ENCODE assay signal across 18 cellular contexts in genomic region chr17:39648876-39649430, GRCh38. TPM values are rescaled to one million over a fixed set of nuclear protein-coding genes. Genes with fewer than 3 reads are reported as not detected.
A peak's percentile ranks its signal among the peaks of the same experiment; 100 is the strongest.
DNase-seq lines count a peak whose midpoint lies in the region; ATAC-seq and TF ChIP-seq lines count a peak whose summit lies in the region.
"Had no signal": no experiment of that assay in that cellular context is flagged by ENCODE, and none has a peak within 500 bp of the region (broad histone marks: within the 10 kb centered on the region; RNA-seq: fewer than 3 reads in every experiment).

No MANE protein-coding gene starts in this region.

- peak; percentile 23 to 31 for DNase-seq in AML-193 (lab: John Stamatoyannopoulos, UW)
- peak; percentile 18 for DNase-seq in KBM-7
- no peak for DNase-seq in naive thymus-derived CD4-positive, alpha-beta T cell
- DNase-seq in cerebellar cortex (ENCODE audit: low spot score): no peak
- no peak for DNase-seq in posterior vena cava (ENCODE audit: low spot score)
- DNase-seq: activated CD4-positive, alpha-beta T cell treated with anti-CD3 and anti-CD28 coated beads, Interleukin-2, amount 10 ng/mL, durations not matched to agents 7 days and 5 days; left ventricle myocardium inferior; NCI-H1436 treated with DMSO at 0.1 percent for 48 hours; NCI-H2227 treated with DMSO at 0.1 percent for 48 hours; pancreas; stimulated activated CD4-positive, alpha-beta T cell treated with anti-CD3 and anti-CD28 coated beads, Interleukin-4, amount 100 ng/mL, for 24 hours had no signal

- H3K27ac Mint-ChIP-seq in brain: peak overlapping the region; percentile 34 to 89 (median 48)
- H3K27ac Mint-ChIP-seq in naive thymus-derived CD4-positive, alpha-beta T cell: peak overlapping the region in 7 of 9 donors; percentile 9 to 70 (median 49)
- H3K27ac Mint-ChIP-seq: activated CD4-positive, alpha-beta T cell treated with anti-CD3 and anti-CD28 coated beads, Interleukin-2, amount 10 ng/mL, durations not matched to agents 7 days and 5 days had no signal

- H3K27me3 ChIP-seq in naive thymus-derived CD4-positive, alpha-beta T cell (ENCODE audit: control insufficient read depth in 2 of 2, insufficient read depth in 2 of 2, low read length in 2 of 2): no peaks in the 10 kb centered on the region
- H3K27me3 ChIP-seq: gastroesophageal sphincter, pancreas had no signal

- no peaks in the 10 kb centered on the region for H3K9me3 ChIP-seq in naive thymus-derived CD4-positive, alpha-beta T cell (ENCODE audit: control insufficient read depth in 2 of 3, low read length in 3 of 3)
- H3K9me3 ChIP-seq: gastroesophageal sphincter, left ventricle myocardium inferior, pancreas had no signal

- H3K9me3 Mint-ChIP-seq in brain: no peaks in the 10 kb centered on the region
- no peaks in the 10 kb centered on the region for H3K9me3 Mint-ChIP-seq in naive thymus-derived CD4-positive, alpha-beta T cell
- H3K9me3 Mint-ChIP-seq: activated CD4-positive, alpha-beta T cell treated with anti-CD3 and anti-CD28 coated beads, Interleukin-2, amount 10 ng/mL, durations not matched to agents 7 days and 5 days had no signal

- H3K27me3 Mint-ChIP-seq in brain: peaks cover 3% of the 10 kb centered on the region
- H3K27me3 Mint-ChIP-seq in naive thymus-derived CD4-positive, alpha-beta T cell: no peaks in the 10 kb centered on the region
- H3K27me3 Mint-ChIP-seq: activated CD4-positive, alpha-beta T cell treated with anti-CD3 and anti-CD28 coated beads, Interleukin-2, amount 10 ng/mL, durations not matched to agents 7 days and 5 days had no signal

- peaks cover 44% of the 10 kb centered on the region for H3K4me1 Mint-ChIP-seq in brain
- peaks cover 21 to 74% (median 57%) of the 10 kb centered on the region in 7 donors for H3K4me1 Mint-ChIP-seq in naive thymus-derived CD4-positive, alpha-beta T cell

- CTCF ChIA-PET in naive thymus-derived CD4-positive, alpha-beta T cell (lab: Charles Lee): interaction anchor here (1.3 to 1.5 kb wide), 2 partner anchors 14 to 17 kb away, joined by 3 to 4 read pairs; no protein-coding TSS in a partner anchor

- POLR2A ChIA-PET in naive thymus-derived CD4-positive, alpha-beta T cell (lab: Charles Lee): interaction anchor here (0.7 to 1.1 kb wide), 2 partner anchors 9 to 277 kb away, joined by 3 read pairs; no protein-coding TSS in a partner anchor

- TF ChIP-seq CTCF in brain (conservative IDR thresholded peaks at IDR 0.05): no peak

- H3K36me3 ChIP-seq in naive thymus-derived CD4-positive, alpha-beta T cell (ENCODE audit: control insufficient read depth in 2 of 3, insufficient read depth in 3 of 3, low read length in 3 of 3): peaks cover 0 to 26% (median 0%) of the 10 kb centered on the region in 3 experiments
- H3K36me3 ChIP-seq: left ventricle myocardium inferior, pancreas had no signal

- intact Hi-C loops in naive thymus-derived CD4-positive, alpha-beta T cell (cut with micrococcal nuclease): no loop called here
- intact Hi-C loops in posterior vena cava (cut with DNase I): no loop called here

- no peak for ATAC-seq in naive thymus-derived CD4-positive, alpha-beta T cell
- ATAC-seq in GM18519 (IDR thresholded peaks at IDR 0.05; ENCODE audit: low FRiP score, unreplicated experiment) (no peak), GM21619 (IDR thresholded peaks at IDR 0.05; ENCODE audit: unreplicated experiment) (no peak)
- ATAC-seq: gastroesophageal sphincter had no signal

- no peak overlapping the region for H3K4me3 ChIP-seq in naive thymus-derived CD4-positive, alpha-beta T cell (ENCODE audit: low read length)
- H3K4me3 ChIP-seq: gastroesophageal sphincter, left ventricle myocardium inferior, pancreas had no signal

- no peak overlapping the region for H3K27ac ChIP-seq in naive thymus-derived CD4-positive, alpha-beta T cell (ENCODE audit: low read depth, low read length)
- H3K27ac ChIP-seq: gastroesophageal sphincter, left ventricle myocardium inferior, pancreas had no signal

- peak overlapping the region in 1 of 5 experiments; percentile 18 for H3K4me3 Mint-ChIP-seq in brain
- no peak overlapping the region for H3K4me3 Mint-ChIP-seq in naive thymus-derived CD4-positive, alpha-beta T cell
- H3K4me3 Mint-ChIP-seq: activated CD4-positive, alpha-beta T cell treated with anti-CD3 and anti-CD28 coated beads, Interleukin-2, amount 10 ng/mL, durations not matched to agents 7 days and 5 days had no signal

- peaks cover 6% of the 10 kb centered on the region for H3K36me3 Mint-ChIP-seq in brain
- H3K36me3 Mint-ChIP-seq in naive thymus-derived CD4-positive, alpha-beta T cell: peaks cover 0 to 12% (median 0%) of the 10 kb centered on the region in 5 donors

- peaks cover 4% of the 10 kb centered on the region in 2 donors for H3K4me1 ChIP-seq in naive thymus-derived CD4-positive, alpha-beta T cell (ENCODE audit: control insufficient read depth in 2 of 2, insufficient read depth in 2 of 2, low read length in 2 of 2)
- H3K4me1 ChIP-seq: pancreas had no signal

- in situ Hi-C loops in KBM-7 (cut with MboI; ENCODE audit: low pct_unique_long_range_greater_than_20kb, low sequenced_read_pairs): no loop called here

RNA-seq across cellular contexts. Expression of gene STARD3, which starts 12.0 kb away (rescaled TPM):
- 53.8 TPM for polyA plus RNA-seq in brain (ENCODE audit: insufficient read depth, low read depth, low replicate concordance)
- 100 to 1,000 TPM in 2 of 5 experiments, 10 to 100 TPM in 3; 69.8 to 143 (median 99.3) TPM for total RNA-seq in naive thymus-derived CD4-positive, alpha-beta T cell
- 10 to 100 TPM; 46.7 to 56.9 TPM for polyA plus RNA-seq in naive thymus-derived CD4-positive, alpha-beta T cell
- 10 to 100 TPM; 32.8 to 35.4 TPM for total RNA-seq in posterior vena cava

RNA-seq across cellular contexts. Expression of gene TCAP, which starts 16.2 kb away (rescaled TPM):
- 2.1 TPM for polyA plus RNA-seq in brain (ENCODE audit: insufficient read depth, low read depth, low replicate concordance)
- 10 to 100 TPM in 1 of 5 experiments, 1 to 10 TPM in 4; 1.7 to 10.5 (median 4.6) TPM for total RNA-seq in naive thymus-derived CD4-positive, alpha-beta T cell
- polyA plus RNA-seq in naive thymus-derived CD4-positive, alpha-beta T cell: under 1 TPM in 1 of 2 donors, not detected in 1; 0.12 TPM
- 1 to 10 TPM in 1 of 2 donors, under 1 TPM in 1; 0.81 to 1.0 TPM for total RNA-seq in posterior vena cava

RNA-seq across cellular contexts. Expression of gene PNMT, which starts 19.3 kb away (rescaled TPM):
- polyA plus RNA-seq in brain (ENCODE audit: insufficient read depth, low read depth, low replicate concordance): 2.9 TPM
- under 1 TPM in 4 of 5 experiments, not detected in 1; 0.42 to 0.89 (median 0.50) TPM for total RNA-seq in naive thymus-derived CD4-positive, alpha-beta T cell
- under 1 TPM; 0.36 to 0.48 TPM for polyA plus RNA-seq in naive thymus-derived CD4-positive, alpha-beta T cell
- 1 to 10 TPM in 1 of 2 donors, under 1 TPM in 1; 0.62 to 3.1 TPM for total RNA-seq in posterior vena cava
- total RNA-seq: endothelial cell of umbilical vein, H4 had no signal

RNA-seq across cellular contexts. Expression of gene PPP1R1B, which starts 22.2 kb away (rescaled TPM):
- polyA plus RNA-seq in brain (ENCODE audit: insufficient read depth, low read depth, low replicate concordance): 154 TPM
- total RNA-seq in naive thymus-derived CD4-positive, alpha-beta T cell: not detected
- not detected for polyA plus RNA-seq in naive thymus-derived CD4-positive, alpha-beta T cell
- 1 to 10 TPM in 1 of 2 donors, under 1 TPM in 1; 0.38 to 2.3 TPM for total RNA-seq in posterior vena cava
- total RNA-seq: activated CD4-positive, alpha-beta T cell treated with anti-CD3 and anti-CD28 coated beads, Interleukin-2, amount 10 ng/mL, durations not matched to agents 7 days and 5 days; endothelial cell of umbilical vein; H4; LHCN-M2 had no signal
- polyA plus RNA-seq: endothelial cell of umbilical vein had no signal

RNA-seq across cellular contexts. Expression of gene PGAP3, which starts 38.9 kb away (rescaled TPM):
- polyA plus RNA-seq in brain (ENCODE audit: insufficient read depth, low read depth, low replicate concordance): 13.0 TPM
- total RNA-seq in naive thymus-derived CD4-positive, alpha-beta T cell: 10 to 100 TPM; 26.3 to 39.9 (median 35.1) TPM
- 10 to 100 TPM; 13.3 to 20.7 TPM for polyA plus RNA-seq in naive thymus-derived CD4-positive, alpha-beta T cell
- total RNA-seq in posterior vena cava: 10 to 100 TPM; 12.0 to 12.3 TPM

Comparison
In these comparisons a context has a peak if more than half of its experiments do, and no peak if none do; other contexts are left out.
1. DNase-seq: peak in AML-193 (2 of 2) and KBM-7 (single experiment); none in naive thymus-derived CD4-positive, alpha-beta T cell (0 of 9), cerebellar cortex (single experiment) and posterior vena cava (single experiment).